In the genomic region with DNA sequence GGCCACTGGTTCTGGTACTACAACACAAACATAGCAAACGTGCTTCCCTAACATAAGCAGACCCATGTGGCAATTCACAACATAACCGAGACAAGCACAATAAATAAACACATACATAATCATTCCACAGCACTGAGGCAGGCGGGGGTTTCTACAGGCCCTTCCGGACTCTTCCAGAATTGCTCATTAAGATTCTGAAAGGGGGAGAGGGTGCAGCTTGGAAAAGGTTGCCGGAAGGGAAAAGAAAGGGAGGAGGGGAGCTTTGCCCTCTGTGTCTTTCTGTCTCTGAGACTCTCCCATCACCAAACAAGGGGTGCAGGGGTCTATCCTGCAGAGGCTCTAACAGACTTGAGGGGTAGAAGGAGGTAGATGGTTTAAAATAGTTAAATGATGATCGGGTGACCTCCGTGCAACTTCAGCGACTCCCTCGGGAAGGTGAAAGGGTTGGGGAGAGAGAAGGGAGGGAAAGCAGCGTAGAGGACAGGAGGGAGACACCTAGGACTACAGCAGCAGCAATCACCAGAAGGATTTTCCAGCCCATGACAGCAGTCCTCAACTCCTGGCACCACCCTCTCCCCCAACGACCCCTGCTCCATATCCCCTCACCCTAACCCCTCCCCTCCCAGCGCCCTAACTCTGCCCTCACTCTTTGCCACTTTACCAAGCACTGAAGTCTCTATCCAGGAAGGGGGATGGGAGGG, we compare ENCODE assay signal across 12 cellular contexts.
DNase-seq lines count a peak whose midpoint lies in the region; ATAC-seq and TF ChIP-seq lines count a peak whose summit lies in the region.
"Had no signal": no experiment of that assay in that cellular context is flagged by ENCODE, and none has a peak within 500 bp of the region (broad histone marks: within the 10 kb centered on the region; RNA-seq: fewer than 3 reads in every experiment).

No MANE protein-coding gene starts in this region.

- no peak for ATAC-seq in GM19395 (IDR thresholded peaks at IDR 0.05; ENCODE audit: unreplicated experiment)

- peaks cover 35% of the 10 kb centered on the region for H3K4me1 Mint-ChIP-seq in nephron progenitor cell

- H3K36me3 ChIP-seq in NT2/D1 (ENCODE audit: insufficient read depth, insufficient read length, low read length) = no peaks in the 10 kb centered on the region
- H3K36me3 ChIP-seq: Peyer's patch had no signal

- H3K4me3 ChIP-seq in NT2/D1 (ENCODE audit: insufficient read length, low read depth) (peak overlapping the region; percentile 55), fibroblast of pulmonary artery (replicated peaks; ENCODE audit: low read depth, low read length) (peak overlapping the region; percentile 58)

- H3K27me3 ChIP-seq in NT2/D1 (ENCODE audit: insufficient read depth, insufficient read length) = peaks cover 22% of the 10 kb centered on the region
- H3K27me3 ChIP-seq: Peyer's patch had no signal

- TF ChIP-seq CTCF in fibroblast of pulmonary artery (IDR thresholded peaks at IDR 0.05; ENCODE audit: low read length, missing control alignments) (no peak), nephron progenitor cell (IDR thresholded peaks at IDR 0.05) (no peak)

- in situ Hi-C loops in KBM-7 (cut with MboI; ENCODE audit: low pct_unique_long_range_greater_than_20kb, low sequenced_read_pairs) = no loop called here

- no peaks in the 10 kb centered on the region for H3K9me3 ChIP-seq in NT2/D1 (ENCODE audit: insufficient read depth, low read length)
- H3K9me3 ChIP-seq: Peyer's patch had no signal

- no peaks in the 10 kb centered on the region for H3K4me1 ChIP-seq in NT2/D1 (ENCODE audit: insufficient read depth, insufficient read length)

- peak overlapping the region; percentile 92 for H3K4me3 Mint-ChIP-seq in nephron progenitor cell

- no peaks in the 10 kb centered on the region for H3K36me3 Mint-ChIP-seq in nephron progenitor cell (ENCODE audit: low read depth)
- H3K36me3 Mint-ChIP-seq: IgD-negative memory B cell had no signal

- H3K9ac ChIP-seq in NT2/D1 (ENCODE audit: insufficient read length, low read depth) = peak overlapping the region; percentile 11

- peak; percentile 25 for DNase-seq in AG08396 (ENCODE audit: low spot score)
- peak; percentile 20 for DNase-seq in NT2/D1 (ENCODE audit: low read depth, low spot score)
- DNase-seq in fibroblast of pulmonary artery (ENCODE audit: low read depth) = peak; percentile 11
- DNase-seq in nephron progenitor cell = no peak
- no peak for DNase-seq in NCI-H128 (lab: John Stamatoyannopoulos, UW; ENCODE audit: unreplicated experiment)
- DNase-seq in 8988T = no peak
- DNase-seq in KBM-7 = no peak
- DNase-seq: activated CD4-positive, alpha-beta T cell treated with anti-CD3 and anti-CD28 coated beads, Interleukin-2, amount 50 U/mL, for 1 hour; stimulated activated CD4-positive, alpha-beta T cell treated with anti-CD3 and anti-CD28 coated beads, Interleukin-2, amount 100 ng/mL, for 24 hours had no signal

- H3K27me3 Mint-ChIP-seq in nephron progenitor cell (ENCODE audit: low read depth, poor library complexity) = peaks cover 54% of the 10 kb centered on the region

- no peaks in the 10 kb centered on the region for H3K9me3 Mint-ChIP-seq in nephron progenitor cell

- H3K27ac Mint-ChIP-seq in nephron progenitor cell = no peak overlapping the region
- H3K27ac Mint-ChIP-seq: IgD-negative memory B cell had no signal

Comparison
In these comparisons a context has a peak if more than half of its experiments do, and no peak if none do; other contexts are left out.
1. DNase-seq: peak in AG08396 (single experiment), NT2/D1 (single experiment) and fibroblast of pulmonary artery (single experiment); none in nephron progenitor cell (single experiment), NCI-H128 (single experiment), 8988T (single experiment) and KBM-7 (single experiment).